In the genomic region with DNA sequence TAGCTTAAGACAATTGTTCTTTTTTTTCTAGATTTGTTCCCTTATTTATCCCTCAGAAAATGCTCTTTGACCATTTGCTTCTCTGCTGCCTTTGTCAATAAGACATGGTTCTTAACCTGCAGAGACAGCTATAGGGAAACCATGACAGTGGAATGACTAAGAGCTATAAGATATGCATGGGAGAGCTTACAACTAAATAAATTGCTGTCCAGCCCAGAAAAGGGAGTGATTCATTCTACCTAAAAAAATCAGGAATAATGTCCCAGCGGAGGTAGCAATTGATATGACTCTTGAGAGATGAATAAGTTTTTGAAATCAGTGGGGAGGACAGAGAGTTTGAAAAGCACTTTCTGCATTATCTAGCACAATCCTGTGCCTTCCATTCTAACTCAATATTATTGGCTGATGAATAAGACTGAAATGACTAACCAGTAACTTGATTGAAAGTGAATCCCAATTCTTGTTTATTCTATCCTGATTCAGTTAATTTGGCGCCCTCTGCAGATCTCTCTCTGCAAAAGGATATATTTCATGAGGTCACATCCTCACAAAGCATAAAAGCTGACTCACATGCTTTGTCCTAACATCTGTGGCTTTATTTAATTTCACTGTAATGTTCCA, we compare ENCODE assay signal across 10 cellular contexts.
DNase-seq lines count a peak whose midpoint lies in the region; ATAC-seq and TF ChIP-seq lines count a peak whose summit lies in the region.
"Had no signal": no experiment of that assay in that cellular context is flagged by ENCODE, and none has a peak within 500 bp of the region (broad histone marks: within the 10 kb centered on the region; RNA-seq: fewer than 3 reads in every experiment).

No MANE protein-coding gene starts in this region.

- H2AFZ ChIP-seq in DND-41 (ENCODE audit: low read depth, low read length): no peak overlapping the region

- H3K27me3 ChIP-seq in DND-41 (ENCODE audit: insufficient read depth, low read length, poor library complexity): no peaks in the 10 kb centered on the region

- H4K20me1 ChIP-seq in DND-41 (ENCODE audit: insufficient read depth, low read length): no peaks in the 10 kb centered on the region

- H3K9ac ChIP-seq in DND-41 (ENCODE audit: low read depth, low read length): no peak overlapping the region

- H3K4me1 ChIP-seq in DND-41 (ENCODE audit: insufficient read depth, low read length): no peaks in the 10 kb centered on the region

- no peak overlapping the region for H3K4me3 ChIP-seq in DND-41 (ENCODE audit: low read depth in 1 of 2, low read length in 2 of 2)

- no peak for DNase-seq in DND-41
- DNase-seq in kidney tubule cell (ENCODE audit: low spot score): peak; percentile 80
- no peak for DNase-seq in SKM-1 (lab: John Stamatoyannopoulos, UW; ENCODE audit: unreplicated experiment)
- DNase-seq in erythroblast (lab: John Stamatoyannopoulos, UW): no peak
- DNase-seq: activated CD8-positive, alpha-beta T cell treated with anti-CD3 and anti-CD28 coated beads for 36 hours; NCI-H1436 treated with DMSO at 0.1 percent for 48 hours had no signal

- H3K27ac ChIP-seq in DND-41 (ENCODE audit: low read length): no peak overlapping the region
- H3K27ac ChIP-seq in VCaP: no peak overlapping the region

- no peaks in the 10 kb centered on the region for H3K36me3 ChIP-seq in DND-41 (ENCODE audit: insufficient read depth, low read length)

- no peak overlapping the region for H3K4me2 ChIP-seq in DND-41 (ENCODE audit: insufficient read depth, low read length)

- no peak for TF ChIP-seq POLR2A in erythroblast (IDR thresholded peaks at IDR 0.05; ENCODE audit: low read length)

- no peaks in the 10 kb centered on the region for H3K9me3 ChIP-seq in DND-41 (ENCODE audit: insufficient read depth, low read length, severe bottlenecking)

- H3K79me2 ChIP-seq in DND-41 (ENCODE audit: insufficient read depth, low read length): no peaks in the 10 kb centered on the region

- ATAC-seq in DND-41 (ENCODE audit: insufficient read depth, low read depth) (no peak), GM21390 (IDR thresholded peaks at IDR 0.05; ENCODE audit: unreplicated experiment) (no peak), GM21381 (IDR thresholded peaks at IDR 0.05; ENCODE audit: unreplicated experiment) (no peak)
- ATAC-seq: activated CD8-positive, alpha-beta T cell treated with anti-CD3 and anti-CD28 coated beads for 36 hours had no signal

- TF ChIP-seq CTCF in DND-41 (IDR thresholded peaks at IDR 0.05; ENCODE audit: borderline replicate concordance, extremely low read depth, low read length, poor library complexity, severe bottlenecking) (peak; percentile 51), LNCAP (IDR thresholded peaks at IDR 0.05) (peak; percentile 53), VCaP (conservative IDR thresholded peaks at IDR 0.05) (peak; percentile 78)
